11 cellular contexts compared by ENCODE assay signal in genomic region chr20:1377341-1377871, GRCh38. TPM values are rescaled to one million over a fixed set of nuclear protein-coding genes. Genes with fewer than 3 reads are reported as not detected.
A peak's percentile ranks its signal among the peaks of the same experiment; 100 is the strongest.
DNase-seq lines count a peak whose midpoint lies in the region; ATAC-seq, FAIRE-seq and TF ChIP-seq lines count a peak whose summit lies in the region.
"Had no signal": no experiment of that assay in that cellular context is flagged by ENCODE, and none has a peak within 500 bp of the region (broad histone marks: within the 10 kb centered on the region; RNA-seq: fewer than 3 reads in every experiment).

No MANE protein-coding gene starts in this region.

- CTCF ChIA-PET in SK-N-SH (lab: Yijun Ruan, JAX) = interaction anchor here (1.2 kb wide), 1 partner anchor 9 kb away, joined by 4 read pairs; no protein-coding TSS in a partner anchor

- 86% methylated on average over 5 of the region's 5 CpGs for WGBS in SK-N-SH (ENCODE audit: low lambda C conversion rate)
- WGBS in psoas muscle, 3 donors = 62 to 74% (median 64%) methylated on average over 5 of the region's 5 CpGs

- H3F3A ChIP-seq in SK-N-SH (replicated peaks; ENCODE audit: insufficient read depth) = no peaks in the 10 kb centered on the region

- H3K79me2 ChIP-seq in SK-N-SH (ENCODE audit: insufficient read depth) = peaks cover 99% of the 10 kb centered on the region

- no peak for TF ChIP-seq RAD21 in SK-N-SH (IDR thresholded peaks at IDR 0.05; ENCODE audit: low read length)

- H3K27ac ChIP-seq in SK-N-SH (ENCODE audit: low read depth in 2 of 2, low read length in 1 of 2) (peak overlapping the region in 1 of 2 experiments; percentile 35; a peak in 2 of 4 replicates), psoas muscle (peak overlapping the region; percentile 38)

- intact Hi-C loops in psoas muscle (cut with DNase I) = no loop called here

- H3K9me2 ChIP-seq in SK-N-SH = no peaks in the 10 kb centered on the region

- H3K36me3 ChIP-seq in SK-N-SH (replicated peaks in 1 of 2; ENCODE audit: control insufficient read depth in 1 of 2, insufficient read depth in 2 of 2, low read length in 1 of 2) (peaks cover 22 to 23% of the 10 kb centered on the region in 2 experiments), bronchial epithelial cell (ENCODE audit: control insufficient read depth, insufficient read depth, low read length) (peaks cover 4% of the 10 kb centered on the region), psoas muscle (ENCODE audit: insufficient read depth in 1 of 2, low read depth in 1 of 2) (peaks cover 3 to 20% of the 10 kb centered on the region in 2 donors)

- no peak overlapping the region for H3K9ac ChIP-seq in SK-N-SH

- no peak for ATAC-seq in SK-N-SH treated with all-trans-retinoic acid at 6 μM for 48 hours
- peak; percentile 50 for ATAC-seq in HG03342 (IDR thresholded peaks at IDR 0.05; ENCODE audit: unreplicated experiment)
- no peak for ATAC-seq in psoas muscle

- H4K20me1 ChIP-seq in SK-N-SH (ENCODE audit: insufficient read depth) = peaks cover 76% of the 10 kb centered on the region

- POLR2A ChIA-PET in SK-N-SH (lab: Yijun Ruan, JAX) = no interaction called here

- no peaks in the 10 kb centered on the region for H3K27me3 ChIP-seq in SK-N-SH (ENCODE audit: insufficient read depth)
- no peaks in the 10 kb centered on the region for H3K27me3 ChIP-seq in bronchial epithelial cell (ENCODE audit: control insufficient read depth, insufficient read depth, low read length)
- H3K27me3 ChIP-seq in psoas muscle (ENCODE audit: insufficient read depth in 3 of 3, low read length in 2 of 3) = no peaks in the 10 kb centered on the region

- TF ChIP-seq CTCF in SK-N-SH (IDR thresholded peaks at IDR 0.05) (no peak), bronchial epithelial cell (IDR thresholded peaks at IDR 0.05; ENCODE audit: insufficient read depth, low read length, severe bottlenecking) (no peak), psoas muscle (IDR thresholded peaks at IDR 0.05) (no peak)

- H3K4me1 ChIP-seq in SK-N-SH (ENCODE audit: control insufficient read depth in 1 of 2, insufficient read depth in 2 of 2, low read depth in 1 of 2, low read length in 1 of 2) = peaks cover 13 to 17% of the 10 kb centered on the region in 2 experiments; a peak in 3 of 4 replicates
- H3K4me1 ChIP-seq in psoas muscle = peaks cover 79% of the 10 kb centered on the region

- no peak for DNase-seq in SK-N-SH
- peak; percentile 51 for DNase-seq in bronchial epithelial cell (ENCODE audit: low read depth)
- no peak for DNase-seq in psoas muscle
- DNase-seq in kidney glomerular epithelial cell (lab: John Stamatoyannopoulos, UW) = no peak
- DNase-seq in NCI-H1092 (lab: John Stamatoyannopoulos, UW) = no peak
- DNase-seq in NCI-H526 (lab: John Stamatoyannopoulos, UW) = no peak
- DNase-seq: GOT3, hypothalamus had no signal

- no peak overlapping the region for H2AFZ ChIP-seq in SK-N-SH (ENCODE audit: low read depth)

- H3K9me3 ChIP-seq in SK-N-SH = no peaks in the 10 kb centered on the region
- no peaks in the 10 kb centered on the region for H3K9me3 ChIP-seq in psoas muscle

- FAIRE-seq in bronchial epithelial cell (lab: Jason Lieb, UNC) = no peak
- FAIRE-seq: HTR-8/SVneo had no signal

- H3K4me2 ChIP-seq in SK-N-SH = peak overlapping the region; percentile 20; the same call in 1 of the 2 replicates

- H3K4me3 ChIP-seq in SK-N-SH (ENCODE audit: low read depth in 2 of 2, low read length in 1 of 2) (no peak overlapping the region), bronchial epithelial cell (ENCODE audit: low read depth, low read length) (no peak overlapping the region), psoas muscle (no peak overlapping the region)

- no peak for TF ChIP-seq EP300 in SK-N-SH (IDR thresholded peaks at IDR 0.05; ENCODE audit: borderline replicate concordance in 1 of 2, low read depth in 1 of 2, low read length in 1 of 2)

TF ChIP-seq in SK-N-SH, 30 proteins besides CTCF, POLR2A, EP300 and RAD21 (continues in another document):
- no peak for TF ChIP-seq MAX (IDR thresholded peaks at IDR 0.05; ENCODE audit: low read depth)
- no peak for TF ChIP-seq IRF3 (IDR thresholded peaks at IDR 0.05; ENCODE audit: low read depth, low read length)
- TF ChIP-seq TAF1 (IDR thresholded peaks at IDR 0.05; ENCODE audit: borderline replicate concordance, low read depth, low read length) = no peak
- TF ChIP-seq MEF2A (IDR thresholded peaks at IDR 0.05; ENCODE audit: borderline replicate concordance, low read depth) = no peak
- no peak for TF ChIP-seq USF1 (IDR thresholded peaks at IDR 0.05; ENCODE audit: borderline replicate concordance, low read depth)
- no peak for TF ChIP-seq TCF12 (IDR thresholded peaks at IDR 0.05)
- TF ChIP-seq FOXM1 (IDR thresholded peaks at IDR 0.05; ENCODE audit: low read depth) = no peak
- TF ChIP-seq SMC3 (IDR thresholded peaks at IDR 0.05; ENCODE audit: low read depth, low read length) = no peak
- TF ChIP-seq FOXJ3 (CRISPR knock-in tag; IDR thresholded peaks at IDR 0.05) = no peak
- no peak for TF ChIP-seq POLR2AphosphoS5 (IDR thresholded peaks at IDR 0.05; ENCODE audit: low read depth, low read length)
- no peak for TF ChIP-seq CHD2 (IDR thresholded peaks at IDR 0.05; ENCODE audit: low read length, partially characterized antibody)
- no peak for TF ChIP-seq JUND (IDR thresholded peaks at IDR 0.05)

TF ChIP-seq in SK-N-SH treated with all-trans-retinoic acid at 6 μM for 48 hours, 23 proteins besides CTCF, POLR2A, EP300 and RAD21:
- TF ChIP-seq ZNF70 (CRISPR knock-in tag; IDR thresholded peaks at IDR 0.05) = no peak
- TF ChIP-seq RARB (CRISPR knock-in tag; IDR thresholded peaks at IDR 0.05) = no peak
- no peak for TF ChIP-seq BACH2 (CRISPR knock-in tag; IDR thresholded peaks at IDR 0.05; ENCODE audit: borderline replicate concordance)
- no peak for TF ChIP-seq ARNTL (CRISPR knock-in tag; IDR thresholded peaks at IDR 0.05; ENCODE audit: borderline replicate concordance, low read depth)
- no peak for TF ChIP-seq OSR1 (CRISPR knock-in tag; IDR thresholded peaks at IDR 0.05)
- no peak for TF ChIP-seq TCF4 (CRISPR knock-in tag; IDR thresholded peaks at IDR 0.05; ENCODE audit: borderline replicate concordance)
- TF ChIP-seq TOX (CRISPR knock-in tag; IDR thresholded peaks at IDR 0.05; ENCODE audit: borderline replicate concordance) = no peak
- TF ChIP-seq ZFP3 (CRISPR knock-in tag; IDR thresholded peaks at IDR 0.05) = no peak
- no peak for TF ChIP-seq ESRRG (CRISPR knock-in tag; IDR thresholded peaks at IDR 0.05)
- no peak for TF ChIP-seq CSDC2 (CRISPR knock-in tag; IDR thresholded peaks at IDR 0.05)
- TF ChIP-seq CREB5 (CRISPR knock-in tag; IDR thresholded peaks at IDR 0.05; ENCODE audit: low read depth) = no peak
- TF ChIP-seq ISL1 (CRISPR knock-in tag; IDR thresholded peaks at IDR 0.05) = no peak
- TF ChIP-seq GLIS3 (CRISPR knock-in tag; IDR thresholded peaks at IDR 0.05) = no peak

RNA-seq across cellular contexts. Expression of gene FKBP1A, which starts 15.4 kb away (rescaled TPM):
- polyA plus RNA-seq in SK-N-SH (2012; rRNA removed) (362 and 453 TPM in 2 replicates), psoas muscle (100 to 1,000 TPM in 2 of 3 donors, 10 to 100 TPM in 1; 86.8 to 503 (median 141) TPM)
- 418 and 470 TPM in 2 replicates for polyA plus RNA-seq in SK-N-SH (2012; cell fraction: cytosol; rRNA removed)
- polyA plus RNA-seq in SK-N-SH (2012; cell fraction: nucleus; rRNA removed) = 119 and 151 TPM in 2 replicates
- total RNA-seq in bronchial epithelial cell (46.9 and 69.3 TPM in 2 replicates), psoas muscle (100 to 1,000 TPM in 2 of 4 donors, 10 to 100 TPM in 2; 78.4 to 166 (median 98.2) TPM)

RNA-seq across cellular contexts. Expression of gene SDCBP2, which starts 48.5 kb away (rescaled TPM):
- 3.0 and 4.0 TPM in 2 replicates for polyA plus RNA-seq in SK-N-SH (2012; rRNA removed)
- polyA plus RNA-seq in SK-N-SH (2012; cell fraction: cytosol; rRNA removed) = 1.8 and 2.6 TPM in 2 replicates
- 6.6 and 8.2 TPM in 2 replicates for polyA plus RNA-seq in SK-N-SH (2012; cell fraction: nucleus; rRNA removed)
- 96.4 and 176 TPM in 2 replicates for total RNA-seq in bronchial epithelial cell
- total RNA-seq in psoas muscle = 1 to 10 TPM; 1.6 to 3.2 (median 1.9) TPM
- 10 to 100 TPM in 1 of 3 donors, 1 to 10 TPM in 2; 1.9 to 10.5 (median 2.2) TPM for polyA plus RNA-seq in psoas muscle

Comparison
In these comparisons a context has a peak if more than half of its experiments do, and no peak if none do; other contexts are left out.
1. RNA of gene SDCBP2, which starts 48.5 kb away (total RNA-seq): 96.4 to 176 TPM in bronchial epithelial cell; 1.6 to 3.2 TPM in psoas muscle; every median in the first group is over 10 times any median in the second.